ENCODE assay signal across 24 cellular contexts in the genomic region with DNA sequence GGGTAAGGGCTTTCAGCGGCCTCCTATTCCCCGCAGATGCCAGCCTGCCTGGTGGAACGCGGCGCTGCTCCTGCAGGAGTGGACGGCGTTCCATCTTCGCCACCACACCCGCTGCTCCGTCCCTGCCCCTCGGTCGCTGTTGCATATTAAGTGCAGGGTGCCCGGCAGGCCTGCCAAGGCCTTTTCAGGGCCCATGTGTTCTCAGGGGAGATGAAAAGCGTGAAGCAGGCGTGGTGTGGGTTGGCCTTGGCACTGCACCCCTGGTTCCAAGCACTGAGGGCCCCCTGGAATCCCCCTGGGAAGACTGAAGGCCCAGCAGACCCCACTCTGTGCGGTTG. TPM values are rescaled to one million over a fixed set of nuclear protein-coding genes. Genes with fewer than 3 reads are reported as not detected.
DNase-seq lines count a peak whose midpoint lies in the region; ATAC-seq, FAIRE-seq and TF ChIP-seq lines count a peak whose summit lies in the region.
"Had no signal": no experiment of that assay in that cellular context is flagged by ENCODE, and none has a peak within 500 bp of the region (broad histone marks: within the 10 kb centered on the region; RNA-seq: fewer than 3 reads in every experiment).

No MANE protein-coding gene starts in this region.

- no peaks in the 10 kb centered on the region for H3K9me3 Mint-ChIP-seq in Caco-2 (ENCODE audit: unreplicated experiment)
- peaks cover 7% of the 10 kb centered on the region for H3K9me3 Mint-ChIP-seq in activated T-cell treated with anti-CD3 and anti-CD28 coated beads, Interleukin-2, amount 50 U/mL, for 4 hours

- H3K27me3 Mint-ChIP-seq in Caco-2 (ENCODE audit: insufficient read depth, unreplicated experiment) = no peaks in the 10 kb centered on the region
- H3K27me3 Mint-ChIP-seq in activated T-cell treated with anti-CD3 and anti-CD28 coated beads, Interleukin-2, amount 50 U/mL, for 4 hours (ENCODE audit: low read depth) = peaks cover 3% of the 10 kb centered on the region

- intact Hi-C loops in Caco-2 (cut with micrococcal nuclease; ENCODE audit: unreplicated experiment) = no loop called here
- intact Hi-C loops in pancreas (cut with DNase I) = no loop called here

- H3K36me3 Mint-ChIP-seq in Caco-2 (ENCODE audit: insufficient read depth, unreplicated experiment) = no peaks in the 10 kb centered on the region
- no peaks in the 10 kb centered on the region for H3K36me3 Mint-ChIP-seq in activated T-cell treated with anti-CD3 and anti-CD28 coated beads, Interleukin-2, amount 50 U/mL, for 4 hours (ENCODE audit: insufficient read depth)

- BruUV-seq in Caco-2 (replicated peaks; lab: Mats Ljungman, UMichigan) = no TSS peak

- DNase-seq in Ammon's horn (ENCODE audit: low spot score) (peak; percentile 66), caudate nucleus (lab: John Stamatoyannopoulos, UW) (peak in 34 of 61 donors; percentile 17 to 70 (median 44)), pons (ENCODE audit: low spot score) (peak; percentile 21), GM13977 (ENCODE audit: low spot score) (no peak), Caco-2 (no peak), pancreas (no peak)
- no peak for DNase-seq in activated T-cell treated with anti-CD3 and anti-CD28 coated beads, Interleukin-2, amount 50 U/mL, for 4 hours
- DNase-seq: BE2C, DMS53, Karpas-422, NCI-H1105, NCI-H146, NCI-H1930, NCI-H2107, NCI-H446, NCI-H524 treated with DMSO at 0.1 percent for 48 hours, NCI-H774, PC-3 had no signal

- H3K4me3 ChIP-seq in Caco-2 (ENCODE audit: low read depth, low read length) (no peak overlapping the region), pancreas (no peak overlapping the region)

- no peaks in the 10 kb centered on the region for H3K4me1 Mint-ChIP-seq in Caco-2 (ENCODE audit: low read depth, unreplicated experiment)
- no peaks in the 10 kb centered on the region for H3K4me1 Mint-ChIP-seq in activated T-cell treated with anti-CD3 and anti-CD28 coated beads, Interleukin-2, amount 50 U/mL, for 4 hours (ENCODE audit: low read depth)

- no peak overlapping the region for H3K4me3 Mint-ChIP-seq in Caco-2 (ENCODE audit: unreplicated experiment)
- H3K4me3 Mint-ChIP-seq in activated T-cell treated with anti-CD3 and anti-CD28 coated beads, Interleukin-2, amount 50 U/mL, for 4 hours = no peak overlapping the region

- no peak overlapping the region for H3K27ac ChIP-seq in caudate nucleus (ENCODE audit: low read depth, low read length)
- peak overlapping the region; percentile 68 for H3K27ac ChIP-seq in layer of hippocampus (ENCODE audit: low read depth, low read length)
- H3K27ac ChIP-seq in pancreas = no peak overlapping the region
- H3K27ac ChIP-seq: 22Rv1, HL-60 had no signal

- no peak for ATAC-seq in pancreas
- ATAC-seq in activated T-cell treated with anti-CD3 and anti-CD28 coated beads, Interleukin-2, amount 50 U/mL, for 4 hours = no peak
- ATAC-seq: PC-3, SK-N-SH treated with all-trans-retinoic acid at 6 μM for 48 hours had no signal

- POLR2A ChIA-PET in Caco-2 (lab: Charles Lee) = no interaction called here

- H3K27me3 ChIP-seq in layer of hippocampus (ENCODE audit: control insufficient read depth, insufficient read depth, low read length) (no peaks in the 10 kb centered on the region), Caco-2 (replicated peaks; ENCODE audit: control insufficient read depth, insufficient read depth, low read length) (no peaks in the 10 kb centered on the region), pancreas (no peaks in the 10 kb centered on the region)
- H3K27me3 ChIP-seq: BE2C had no signal

- no peaks in the 10 kb centered on the region for H3K36me3 ChIP-seq in Caco-2 (ENCODE audit: control insufficient read depth, insufficient read depth, low read length)
- H3K36me3 ChIP-seq in pancreas = no peaks in the 10 kb centered on the region
- H3K36me3 ChIP-seq: BE2C had no signal

- in situ Hi-C loops in GM13977 (cut with MboI; ENCODE audit: low pct_unique_long_range_greater_than_20kb, low sequenced_read_pairs, unreplicated experiment) = no loop called here

- H3K4me1 ChIP-seq in Caco-2 = no peaks in the 10 kb centered on the region
- H3K4me1 ChIP-seq in pancreas = no peaks in the 10 kb centered on the region

- TF ChIP-seq CTCF in GM13977 (IDR thresholded peaks at IDR 0.05; ENCODE audit: extremely low read depth, insufficient read depth, missing control alignments) (no peak), Caco-2 (IDR thresholded peaks at IDR 0.05; ENCODE audit: insufficient read depth in 1 of 2, low read depth in 1 of 2, low read length in 1 of 2, severe bottlenecking in 1 of 2, unreplicated experiment in 1 of 2) (no peak), pancreas (IDR thresholded peaks at IDR 0.05) (no peak)

- CTCF ChIA-PET in Caco-2 (lab: Charles Lee) = no interaction called here

- H3K9me3 ChIP-seq in Caco-2 (peaks cover 7% of the 10 kb centered on the region; the same call in 1 of the 2 replicates), pancreas (no peaks in the 10 kb centered on the region)
- H3K9me3 ChIP-seq: BE2C had no signal

- no peak overlapping the region for H3K27ac Mint-ChIP-seq in Caco-2 (ENCODE audit: unreplicated experiment)

- 80 to 85% methylated on average over 16 of the region's 16 CpGs for WGBS in pancreas, 2 donors

- FAIRE-seq in pancreas (lab: Jason Lieb, UNC) = no peak
- FAIRE-seq: G401.6, H54 had no signal

RNA-seq across cellular contexts. Expression of a gene that starts 52.0 kb away (rescaled TPM):
- total RNA-seq in Caco-2 (2022) = 1.6 and 2.1 TPM in 2 replicates
- 1 to 10 TPM in 1 of 6 donors, under 1 TPM in 5; 0.37 to 1.7 (median 0.66) TPM for total RNA-seq in pancreas
- under 1 TPM; 0.14 to 0.34 TPM for polyA plus RNA-seq in pancreas
- total RNA-seq in activated T-cell treated with anti-CD3 and anti-CD28 coated beads, Interleukin-2, amount 50 U/mL, for 4 hours = under 1 TPM in 2 of 3 donors, not detected in 1; 0.18 to 0.43 TPM

Comparison
In these comparisons a context has a peak if more than half of its experiments do, and no peak if none do; other contexts are left out.
1. DNase-seq: peak in Ammon's horn (single experiment), caudate nucleus (34 of 61) and pons (single experiment); none in GM13977 (single experiment), Caco-2 (0 of 2), pancreas (0 of 6) and activated T-cell treated with anti-CD3 and anti-CD28 coated beads, Interleukin-2, amount 50 U/mL, for 4 hours (single experiment).